In genomic region chr17:78879679-78880186, GRCh38 we compare ENCODE assay signal across 8 cellular contexts. TPM values are rescaled to one million over a fixed set of nuclear protein-coding genes. Genes with fewer than 3 reads are reported as not detected.
A peak's percentile ranks its signal among the peaks of the same experiment; 100 is the strongest.
DNase-seq lines count a peak whose midpoint lies in the region; ATAC-seq and FAIRE-seq lines count a peak whose summit lies in the region.

No MANE protein-coding gene starts in this region.

- H3K4me3 ChIP-seq in small intestine (ENCODE audit: low read depth in 1 of 2, low read length in 2 of 2): no peak overlapping the region

- no peak for FAIRE-seq in small intestine (lab: Jason Lieb, UNC)

- ATAC-seq in left cardiac atrium: peak; percentile 22 to 32

- H3K4me1 ChIP-seq in small intestine (ENCODE audit: control insufficient read depth in 2 of 2, insufficient read depth in 1 of 2, low read depth in 1 of 2, low read length in 1 of 2): peaks cover 3 to 7% of the 10 kb centered on the region in 2 donors

- 41 to 79% (median 66%) methylated on average over 26 of the region's 26 CpGs for WGBS in small intestine, 3 donors

- no peaks in the 10 kb centered on the region for H3K27me3 ChIP-seq in small intestine (ENCODE audit: control insufficient read depth in 2 of 2, insufficient read depth in 2 of 2, low read length in 2 of 2)

- no peaks in the 10 kb centered on the region for H3K36me3 ChIP-seq in small intestine (ENCODE audit: control insufficient read depth in 2 of 2, insufficient read depth in 2 of 2, low read length in 2 of 2)

- H3K9me3 ChIP-seq in small intestine (ENCODE audit: control insufficient read depth, low read depth): no peaks in the 10 kb centered on the region

- DNase-seq in HS-5 (ENCODE audit: low read depth): peak; percentile 89
- DNase-seq in activated naive CD4-positive, alpha-beta T cell treated with anti-CD3 and anti-CD28 coated beads, Interleukin-2, amount 50 U/mL, for 16 hours: peak; percentile 26
- peak; percentile 85 for DNase-seq in left cardiac atrium
- DNase-seq in small intestine: no peak
- DNase-seq in DMS153 treated with DMSO at 0.1 percent for 48 hours (lab: John Stamatoyannopoulos, UW; ENCODE audit: unreplicated experiment): no peak
- no peak for DNase-seq in middle frontal gyrus (ENCODE audit: extremely low spot score, low spot score)
- no peak for DNase-seq in retina
- DNase-seq in LoVo (ENCODE audit: low spot score): no peak

- peak overlapping the region; percentile 15 to 92 for H3K27ac ChIP-seq in small intestine (ENCODE audit: low read depth in 1 of 2, low read length in 1 of 2)

- intact Hi-C loops in left cardiac atrium (cut with DNase I): loop anchor here in 1 of 2 donors (5.0 kb wide), 1 partner anchor 43 kb away; no protein-coding TSS in a partner anchor

RNA-seq across cellular contexts. Expression of gene CEP295NL, which starts 23.3 kb away (rescaled TPM):
- 1 to 10 TPM; 1.7 to 2.3 TPM for total RNA-seq in left cardiac atrium
- polyA plus RNA-seq in small intestine: under 1 TPM in 1 of 3 donors, not detected in 2; 0.25 TPM

RNA-seq across cellular contexts. Expression of gene USP36, which starts 39.1 kb away (rescaled TPM):
- total RNA-seq in left cardiac atrium: 10 to 100 TPM; 28.1 to 48.1 TPM
- 10 to 100 TPM in 2 of 3 donors, 1 to 10 TPM in 1; 8.1 to 19.6 (median 18.6) TPM for polyA plus RNA-seq in small intestine

RNA-seq across cellular contexts. Expression of gene TIMP2, which starts 45.5 kb away (rescaled TPM):
- 100 to 1,000 TPM; 161 to 191 TPM for total RNA-seq in left cardiac atrium
- 10 to 100 TPM; 12.7 to 84.6 (median 18.1) TPM for polyA plus RNA-seq in small intestine

Comparison
In these comparisons a context has a peak if more than half of its experiments do, and no peak if none do; other contexts are left out.
1. DNase-seq: peak in HS-5 (single experiment), activated naive CD4-positive, alpha-beta T cell treated with anti-CD3 and anti-CD28 coated beads, Interleukin-2, amount 50 U/mL, for 16 hours (single experiment) and left cardiac atrium (single experiment); none in small intestine (single experiment), DMS153 treated with DMSO at 0.1 percent for 48 hours (single experiment), middle frontal gyrus (single experiment), retina (single experiment) and LoVo (single experiment).